25 cellular contexts compared by ENCODE assay signal in genomic region chr20:57715268-57715904, GRCh38. TPM values are rescaled to one million over a fixed set of nuclear protein-coding genes. Genes with fewer than 3 reads are reported as not detected.
DNase-seq lines count a peak whose midpoint lies in the region; ATAC-seq and TF ChIP-seq lines count a peak whose summit lies in the region.
"Had no signal": no experiment of that assay in that cellular context is flagged by ENCODE, and none has a peak within 500 bp of the region (broad histone marks: within the 10 kb centered on the region; RNA-seq: fewer than 3 reads in every experiment).

No MANE protein-coding gene starts in this region.

- H3K4me3 ChIP-seq in heart right ventricle, result no peak overlapping the region
- no peak overlapping the region for H3K4me3 ChIP-seq in right atrium auricular region
- H3K4me3 ChIP-seq in coronary artery, result no peak overlapping the region
- no peak overlapping the region for H3K4me3 ChIP-seq in neuronal stem cell (ENCODE audit: low read length in 2 of 2)
- H3K4me3 ChIP-seq in tibial artery, result no peak overlapping the region
- H3K4me3 ChIP-seq: HAP-1, stomach had no signal

- no peaks in the 10 kb centered on the region for H3K79me1 ChIP-seq in neuronal stem cell (ENCODE audit: low read depth, low read length)

- no peak overlapping the region for H3K4ac ChIP-seq in neuronal stem cell (ENCODE audit: low read length)

- H2AK5ac ChIP-seq in neuronal stem cell (ENCODE audit: low read depth, low read length), result peak overlapping the region; percentile 79

- no peak overlapping the region for H4K91ac ChIP-seq in neuronal stem cell (ENCODE audit: low read depth, low read length, poor library complexity)

- no peak for TF ChIP-seq CTCF in heart right ventricle (IDR thresholded peaks at IDR 0.05)
- no peak for TF ChIP-seq CTCF in right atrium auricular region (IDR thresholded peaks at IDR 0.05)
- TF ChIP-seq CTCF in coronary artery (IDR thresholded peaks at IDR 0.05), result no peak
- no peak for TF ChIP-seq CTCF in tibial artery (IDR thresholded peaks at IDR 0.05)

- H3K9me3 ChIP-seq in heart right ventricle (no peaks in the 10 kb centered on the region), right atrium auricular region (no peaks in the 10 kb centered on the region), neuronal stem cell (replicated peaks in 1 of 2; ENCODE audit: control insufficient read depth in 2 of 2, insufficient read depth in 1 of 2, low read depth in 1 of 2, low read length in 2 of 2) (no peaks in the 10 kb centered on the region), tibial artery (no peaks in the 10 kb centered on the region)
- H3K9me3 ChIP-seq: HAP-1, stomach had no signal

- WGBS in heart right ventricle, 2 donors, result 89 to 94% methylated on average over 15 of the region's 15 CpGs
- WGBS in neuronal stem cell (ENCODE audit: extremely low coverage in 2 of 2, insufficient read length in 2 of 2, insufficient replicate concordance in 1 of 2), 2 donors, result no CpG with 5 or more reads among the region's 15 CpGs

- H3K27ac ChIP-seq in heart right ventricle (peak overlapping the region in 6 of 10 donors; percentile 4 to 93 (median 75)), right atrium auricular region (peak overlapping the region in 1 of 2 donors; percentile 60), coronary artery (peak overlapping the region; percentile 96), neuronal stem cell (replicated peaks; ENCODE audit: low read length) (no peak overlapping the region), tibial artery (peak overlapping the region; percentile 96 to 97)

- H2BK120ac ChIP-seq in neuronal stem cell (ENCODE audit: low read depth, low read length), result no peak overlapping the region

- H3K36me3 ChIP-seq in heart right ventricle (no peaks in the 10 kb centered on the region), right atrium auricular region (no peaks in the 10 kb centered on the region), neuronal stem cell (replicated peaks in 1 of 2; ENCODE audit: control insufficient read depth in 2 of 2, insufficient read depth in 2 of 2, low read length in 2 of 2) (no peaks in the 10 kb centered on the region), tibial artery (no peaks in the 10 kb centered on the region)
- H3K36me3 ChIP-seq: HAP-1, stomach had no signal

- no peak for ATAC-seq in heart right ventricle
- no peak for ATAC-seq in HG03139 (IDR thresholded peaks at IDR 0.05; ENCODE audit: unreplicated experiment)
- ATAC-seq: right cardiac atrium, SK-N-SH treated with all-trans-retinoic acid at 6 μM for 48 hours had no signal

- no peak overlapping the region for H2AFZ ChIP-seq in neuronal stem cell (ENCODE audit: low read length)

- H2BK12ac ChIP-seq in neuronal stem cell (ENCODE audit: low read length), result no peak overlapping the region

- H2BK5ac ChIP-seq in neuronal stem cell (ENCODE audit: low read length), result no peak overlapping the region

- no peak overlapping the region for H3K23ac ChIP-seq in neuronal stem cell (ENCODE audit: low read depth, low read length, poor library complexity)

- peaks cover 16 to 78% (median 53%) of the 10 kb centered on the region in 9 donors for H3K4me1 ChIP-seq in heart right ventricle
- H3K4me1 ChIP-seq in right atrium auricular region, result peaks cover 0 to 69% of the 10 kb centered on the region in 2 donors
- H3K4me1 ChIP-seq in neuronal stem cell (ENCODE audit: control insufficient read depth in 2 of 2, insufficient read depth in 1 of 2, low read depth in 1 of 2, low read length in 2 of 2), result peaks cover 5 to 10% of the 10 kb centered on the region in 2 donors
- peaks cover 8 to 87% (median 75%) of the 10 kb centered on the region in 4 donors for H3K4me1 ChIP-seq in tibial artery

- H4K8ac ChIP-seq in neuronal stem cell (ENCODE audit: low read depth, low read length), result no peak overlapping the region

- H3K14ac ChIP-seq in neuronal stem cell (ENCODE audit: low read length), result no peak overlapping the region

- DNase-seq in heart right ventricle, result no peak
- DNase-seq in right atrium auricular region (ENCODE audit: low spot score), result no peak
- DNase-seq in coronary artery (ENCODE audit: low spot score), result no peak
- no peak for DNase-seq in neuronal stem cell (ENCODE audit: low spot score)
- no peak for DNase-seq in tibial artery
- DNase-seq in DMS79 treated with DMSO at 0.1 percent for 48 hours (lab: John Stamatoyannopoulos, UW), result no peak
- no peak for DNase-seq in stimulated activated CD4-positive, alpha-beta T cell treated with anti-CD3 and anti-CD28 coated beads, Interleukin-1b, Interleukin-23, amount 100 ng/mL, for 48 hours
- DNase-seq: activated CD4-positive, alpha-beta T cell treated with anti-CD3 and anti-CD28 coated beads for 4 hours; activated naive CD4-positive, alpha-beta T cell treated with anti-CD3 and anti-CD28 coated beads for 36 hours; activated T-cell treated with anti-CD3 and anti-CD28 coated beads, Interleukin-2, amount 50 U/mL, for 48 hours; AML-193; amniotic stem cell; DND-41; NCI-H1092 treated with DMSO at 0.1 percent for 48 hours; NCI-H1930; NCI-H2227 treated with DMSO at 0.1 percent for 48 hours; NCI-H69; occipital lobe; stimulated activated CD4-positive, alpha-beta T cell treated with anti-CD3 and anti-CD28 coated beads, Interleukin-15, amount 100 ng/mL, for 24 hours; stomach; T-helper 2 cell had no signal

- no peak overlapping the region for H3K18ac ChIP-seq in neuronal stem cell (ENCODE audit: low read length)

- H3K27me3 ChIP-seq in heart right ventricle (peaks cover 0 to 19% (median 0%) of the 10 kb centered on the region in 7 donors), right atrium auricular region (no peaks in the 10 kb centered on the region), neuronal stem cell (ENCODE audit: control insufficient read depth in 3 of 3, insufficient read depth in 3 of 3, low read depth in 1 of 3, low read length in 3 of 3) (peaks cover 0 to 65% (median 26%) of the 10 kb centered on the region in 3 experiments), tibial artery (no peaks in the 10 kb centered on the region)
- H3K27me3 ChIP-seq: stomach had no signal

- H2BK15ac ChIP-seq in neuronal stem cell (ENCODE audit: low read length), result no peak overlapping the region

- H3K4me2 ChIP-seq in neuronal stem cell (ENCODE audit: insufficient read depth, low read length, poor library complexity, severe bottlenecking), result no peak overlapping the region

- H3K9ac ChIP-seq in neuronal stem cell (ENCODE audit: low read depth, low read length, poor library complexity), result no peak overlapping the region

- intact Hi-C loops in heart right ventricle (cut with DNase I) (loop anchor here in 1 of 10 donors (10.0 kb wide), 1 partner anchor 1269 kb away; the partner anchor contains the start of gene NELFCD), tibial artery (cut with DNase I; ENCODE audit: low total_unique reads) (loop anchor here (5.0 kb wide), 1 partner anchor 462 kb away; no protein-coding TSS in a partner anchor)

RNA-seq across cellular contexts. Expression of gene PMEPA1, which starts 5.6 kb away (rescaled TPM):
- total RNA-seq in heart right ventricle (10 to 100 TPM; 16.1 to 39.2 (median 30.4) TPM), right atrium auricular region (10 to 100 TPM; 12.5 to 16.7 TPM)
- polyA plus RNA-seq in heart right ventricle, result 10 to 100 TPM; 10.5 to 81.8 TPM
- 0.10 TPM for polyA plus RNA-seq in neuronal stem cell (2013, experiment 1 of 2)
- polyA plus RNA-seq in neuronal stem cell (2013, experiment 2 of 2), result 0.08 TPM
